8 cellular contexts compared by ENCODE assay signal in genomic region chr7:129611246-129612111, GRCh38. TPM values are rescaled to one million over a fixed set of nuclear protein-coding genes. Genes with fewer than 3 reads are reported as not detected.
A peak's percentile ranks its signal among the peaks of the same experiment; 100 is the strongest.
DNase-seq lines count a peak whose midpoint lies in the region; ATAC-seq and TF ChIP-seq lines count a peak whose summit lies in the region.

Gene NRF1, plus strand, starts transcription at chr7:129611720. Its CDS starts 45,632 bp downstream, at chr7:129657352.

- H3K27me3 ChIP-seq in SU-DHL-6 (ENCODE audit: low read length) (no peaks in the 10 kb centered on the region), parathyroid adenoma (ENCODE audit: control insufficient read depth, insufficient read depth, low read length) (no peaks in the 10 kb centered on the region), tibial artery (no peaks in the 10 kb centered on the region)

- TF ChIP-seq CTCF in GM10248 (IDR thresholded peaks at IDR 0.05; ENCODE audit: control extremely low read depth, extremely low read depth, low read depth, missing control alignments) (no peak), SU-DHL-6 (IDR thresholded peaks at IDR 0.05; ENCODE audit: insufficient read depth, low read length, poor library complexity, severe bottlenecking) (no peak), parathyroid adenoma (IDR thresholded peaks at IDR 0.05) (peak; percentile 20), tibial artery (IDR thresholded peaks at IDR 0.05) (peak; percentile 28 to 44)

- POLR2A ChIA-PET in GM10248 (lab: Yijun Ruan, JAX) (interaction anchor here (0.5 to 0.6 kb wide), 2 partner anchors 11 to 101 kb away, joined by 3 to 10 read pairs; no protein-coding TSS in a partner anchor), HEK293T (lab: Yijun Ruan, JAX) (interaction anchor here (0.5 to 2.5 kb wide), 10 partner anchors 11 to 358 kb away, joined by 3 to 13 read pairs (median 4); no protein-coding TSS in a partner anchor)
- POLR2A ChIA-PET in activated naive CD8-positive, alpha-beta T cell treated with anti-CD3 and anti-CD28 coated beads, Interleukin-2, amount 10 ng/mL, durations not matched to agents 7 days and 5 days (lab: Charles Lee): interaction anchor here (0.6 to 2.2 kb wide), 5 partner anchors 22 to 386 kb away, joined by 3 to 10 read pairs (median 3); partner anchors contain the start of gene AHCYL2

- CTCF ChIA-PET in GM10248 (lab: Yijun Ruan, JAX): interaction anchor here (0.7 to 2.6 kb wide), 11 partner anchors 10 to 326 kb away, joined by 3 to 31 read pairs (median 4); no protein-coding TSS in a partner anchor
- CTCF ChIA-PET in HEK293T (lab: Yijun Ruan, JAX): interaction anchor here (0.6 to 1.3 kb wide), 3 partner anchors 18 to 245 kb away, joined by 3 to 4 read pairs (median 3); no protein-coding TSS in a partner anchor

- peaks cover 9% of the 10 kb centered on the region; the same call in 1 of the 2 replicates for H3F3A ChIP-seq in SU-DHL-6 (ENCODE audit: insufficient read depth)

- no peaks in the 10 kb centered on the region for H3K9me3 Mint-ChIP-seq in activated naive CD8-positive, alpha-beta T cell treated with anti-CD3 and anti-CD28 coated beads, Interleukin-2, amount 10 ng/mL, durations not matched to agents 7 days and 5 days

- H3K36me3 Mint-ChIP-seq in activated naive CD8-positive, alpha-beta T cell treated with anti-CD3 and anti-CD28 coated beads, Interleukin-2, amount 10 ng/mL, durations not matched to agents 7 days and 5 days: peaks cover 12% of the 10 kb centered on the region

- no peaks in the 10 kb centered on the region for H3K27me3 Mint-ChIP-seq in activated naive CD8-positive, alpha-beta T cell treated with anti-CD3 and anti-CD28 coated beads, Interleukin-2, amount 10 ng/mL, durations not matched to agents 7 days and 5 days

- H3K9me3 ChIP-seq in SU-DHL-6 (ENCODE audit: insufficient read depth, low read length) (no peaks in the 10 kb centered on the region), parathyroid adenoma (ENCODE audit: control insufficient read depth, low read length) (no peaks in the 10 kb centered on the region), tibial artery (no peaks in the 10 kb centered on the region)

- intact Hi-C loops in Right ventricle myocardium superior (cut with DNase I): no loop called here
- intact Hi-C loops in tibial artery (cut with DNase I; ENCODE audit: low total_unique reads): loop anchor here (10.0 kb wide), 1 partner anchor 213 kb away; no protein-coding TSS in a partner anchor

- H3K27ac ChIP-seq in SU-DHL-6 (ENCODE audit: low read depth, low read length) (peak within 1 kb of the TSS; percentile 72), parathyroid adenoma (peak within 1 kb of the TSS; percentile 90), tibial artery (peak within 1 kb of the TSS; percentile 93 to 95)

- peak within 1 kb of the TSS; percentile 68 for H2AFZ ChIP-seq in SU-DHL-6 (ENCODE audit: low read depth, low read length, severe bottlenecking)
- peak within 1 kb of the TSS; percentile 84 for H2AFZ ChIP-seq in parathyroid adenoma

- H3K4me3 Mint-ChIP-seq in activated naive CD8-positive, alpha-beta T cell treated with anti-CD3 and anti-CD28 coated beads, Interleukin-2, amount 10 ng/mL, durations not matched to agents 7 days and 5 days: peak within 1 kb of the TSS; percentile 98

- H4K20me1 ChIP-seq in SU-DHL-6 (ENCODE audit: low read depth, low read length): peaks cover 13% of the 10 kb centered on the region

- H3K9me2 ChIP-seq in SU-DHL-6 (replicated peaks; ENCODE audit: insufficient read depth, low read length): no peaks in the 10 kb centered on the region

- H3K79me2 ChIP-seq in SU-DHL-6 (ENCODE audit: insufficient read depth, low read length) (peaks cover 62% of the 10 kb centered on the region), parathyroid adenoma (peaks cover 36% of the 10 kb centered on the region)

- H3K9ac ChIP-seq in SU-DHL-6 (ENCODE audit: low read length) (peak within 1 kb of the TSS; percentile 95), parathyroid adenoma (peak within 1 kb of the TSS; percentile 78)

- H3K4me3 ChIP-seq in SU-DHL-6 (ENCODE audit: insufficient read depth, low read length, poor library complexity, severe bottlenecking) (peak within 1 kb of the TSS; percentile 96), parathyroid adenoma (ENCODE audit: low read depth, low read length) (peak within 1 kb of the TSS; percentile 85), tibial artery (peak within 1 kb of the TSS; percentile 75 to 92)

- DNase-seq in GM10248 (ENCODE audit: extremely low spot score): peak; percentile 88
- peak; percentile 84 for DNase-seq in HEK293T (ENCODE audit: extremely low spot score)
- peak; percentile 72 for DNase-seq in NCI-H1048 (lab: John Stamatoyannopoulos, UW)
- DNase-seq in activated naive CD8-positive, alpha-beta T cell treated with anti-CD3 and anti-CD28 coated beads, Interleukin-2, amount 10 ng/mL, durations not matched to agents 7 days and 5 days: peak; percentile 96
- DNase-seq in Right ventricle myocardium superior: peak; percentile 95
- DNase-seq in tibial artery: peak; percentile 81 to 92

- ATAC-seq in activated naive CD8-positive, alpha-beta T cell treated with anti-CD3 and anti-CD28 coated beads, Interleukin-2, amount 10 ng/mL, durations not matched to agents 7 days and 5 days (ENCODE audit: low read depth): peak; percentile 86
- ATAC-seq in Right ventricle myocardium superior (ENCODE audit: poor library complexity): peak; percentile 98

- H3K4me1 ChIP-seq in parathyroid adenoma (peaks cover 10% of the 10 kb centered on the region), tibial artery (peaks cover 0 to 50% (median 14%) of the 10 kb centered on the region in 4 donors)

- H3K4me2 ChIP-seq in SU-DHL-6 (ENCODE audit: low read depth, low read length, poor library complexity, severe bottlenecking) (peak within 1 kb of the TSS; percentile 77), parathyroid adenoma (ENCODE audit: low read length) (peak within 1 kb of the TSS; percentile 99)

- peaks cover 41% of the 10 kb centered on the region for H3K4me1 Mint-ChIP-seq in activated naive CD8-positive, alpha-beta T cell treated with anti-CD3 and anti-CD28 coated beads, Interleukin-2, amount 10 ng/mL, durations not matched to agents 7 days and 5 days

- H3K27ac Mint-ChIP-seq in activated naive CD8-positive, alpha-beta T cell treated with anti-CD3 and anti-CD28 coated beads, Interleukin-2, amount 10 ng/mL, durations not matched to agents 7 days and 5 days: peak within 1 kb of the TSS; percentile 96

- H3K36me3 ChIP-seq in SU-DHL-6 (ENCODE audit: low read length): 0 out of 2 replicates have a peak, but pooled peaks cover 4% of the 10 kb centered on the region
- no peaks in the 10 kb centered on the region for H3K36me3 ChIP-seq in parathyroid adenoma (ENCODE audit: control insufficient read depth, insufficient read depth, low read length)
- peaks cover 0 to 4% (median 0%) of the 10 kb centered on the region in 3 donors for H3K36me3 ChIP-seq in tibial artery

TF ChIP-seq in HEK293T, 16 proteins besides CTCF, POLR2A, EP300 and RAD21:
- no peak for TF ChIP-seq FOXK2 (IDR thresholded peaks at IDR 0.05)
- no peak for TF ChIP-seq FOXM1 (IDR thresholded peaks at IDR 0.05; ENCODE audit: borderline replicate concordance)
- TF ChIP-seq TARDBP (IDR thresholded peaks at IDR 0.05): no peak
- no peak for TF ChIP-seq PKNOX1 (IDR thresholded peaks at IDR 0.05)
- TF ChIP-seq HDGF (IDR thresholded peaks at IDR 0.05; ENCODE audit: borderline replicate concordance): no peak
- TF ChIP-seq BHLHE40 (IDR thresholded peaks at IDR 0.05; ENCODE audit: borderline replicate concordance): no peak
- 0 out of 2 replicates have a peak, but pooled peaks have one; percentile 27 for TF ChIP-seq LEF1 (IDR thresholded peaks at IDR 0.05; ENCODE audit: borderline replicate concordance)
- no peak for TF ChIP-seq FOXA1 (IDR thresholded peaks at IDR 0.05)
- peak; percentile 92 for TF ChIP-seq ARNT (IDR thresholded peaks at IDR 0.05)
- 0 out of 2 replicates have a peak, but pooled peaks have one; percentile 64 for TF ChIP-seq NFRKB (IDR thresholded peaks at IDR 0.05)
- TF ChIP-seq ELF4 (IDR thresholded peaks at IDR 0.05): peak; percentile 42; the same call in 1 of the 2 replicates

RNA-seq across cellular contexts. Expression of gene NRF1, which starts in this region (rescaled TPM):
- total RNA-seq in activated naive CD8-positive, alpha-beta T cell treated with anti-CD3 and anti-CD28 coated beads, Interleukin-2, amount 10 ng/mL, durations not matched to agents 7 days and 5 days: 10 to 100 TPM; 32.5 to 33.6 TPM
- 9.0 TPM for total RNA-seq in Right ventricle myocardium superior

Comparison
In these comparisons a context has a peak if more than half of its experiments do, and no peak if none do; other contexts are left out.
1. Peak in every context shown above with its lines: DNase-seq, ATAC-seq, H3K4me3 ChIP-seq and H3K27ac ChIP-seq.
2. CTCF ChIP-seq: peak in parathyroid adenoma (single experiment) and tibial artery (2 of 2); none in GM10248 (single experiment) and SU-DHL-6 (single experiment).